Comparison of ENCODE assay signal across 27 cellular contexts in the genomic region with DNA sequence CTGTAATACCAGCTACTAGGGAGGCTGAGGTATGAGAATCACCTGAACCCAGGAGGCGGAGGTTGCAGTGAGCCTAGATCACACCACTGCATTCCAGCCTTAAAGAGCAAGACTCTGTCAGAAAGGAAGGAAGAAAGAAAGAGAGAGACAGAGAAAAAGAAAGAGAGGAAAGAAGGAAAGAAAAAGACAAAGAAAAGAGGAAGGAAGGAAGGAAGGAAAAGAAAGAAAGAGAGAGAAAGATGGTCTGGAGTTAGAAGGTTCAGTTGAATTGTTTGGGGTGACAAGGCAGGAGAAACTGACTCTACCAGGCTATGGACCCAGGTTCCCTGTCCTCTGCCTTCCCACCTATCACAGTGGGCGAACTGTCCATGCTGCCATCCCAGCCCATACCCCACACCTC.
"Had no signal": no experiment of that assay in that cellular context is flagged by ENCODE, and none has a peak within 500 bp of the region (broad histone marks: within the 10 kb centered on the region; RNA-seq: fewer than 3 reads in every experiment).

No MANE protein-coding gene starts in this region.

- H3K4me1 Mint-ChIP-seq: mesothelial cell of epicardium had no signal

- H3K36me3 Mint-ChIP-seq: activated CD4-positive, alpha-beta memory T cell treated with anti-CD3 and anti-CD28 coated beads for 36 hours; activated CD8-positive, alpha-beta memory T cell treated with anti-CD3 and anti-CD28 coated beads, Interleukin-2, amount 10 ng/mL, durations not matched to agents 7 days and 5 days; mesothelial cell of epicardium had no signal

- H3K4me3 ChIP-seq: breast epithelium, left lung, lung, right lobe of liver, smooth muscle cell, thyroid gland had no signal

- H3K27ac Mint-ChIP-seq: activated CD4-positive, alpha-beta memory T cell treated with anti-CD3 and anti-CD28 coated beads for 36 hours; activated CD8-positive, alpha-beta memory T cell treated with anti-CD3 and anti-CD28 coated beads, Interleukin-2, amount 10 ng/mL, durations not matched to agents 7 days and 5 days; activated naive CD4-positive, alpha-beta T cell treated with anti-CD3 and anti-CD28 coated beads, Interleukin-2, amount 50 U/mL, for 72 hours; activated T-helper 17 cell treated with anti-CD3 and anti-CD28 coated beads, Interleukin-2, amount 50 U/mL, for 72 hours; mesothelial cell of epicardium; T-helper 17 cell had no signal

- H3K4me3 Mint-ChIP-seq: activated CD4-positive, alpha-beta memory T cell treated with anti-CD3 and anti-CD28 coated beads for 36 hours; activated CD8-positive, alpha-beta memory T cell treated with anti-CD3 and anti-CD28 coated beads, Interleukin-2, amount 10 ng/mL, durations not matched to agents 7 days and 5 days; activated T-helper 17 cell treated with anti-CD3 and anti-CD28 coated beads, Interleukin-2, amount 50 U/mL, for 72 hours; central memory CD8-positive, alpha-beta T cell; effector memory CD8-positive, alpha-beta T cell; mesothelial cell of epicardium; T-helper 17 cell had no signal

- ATAC-seq: activated CD8-positive, alpha-beta memory T cell treated with anti-CD3 and anti-CD28 coated beads, Interleukin-2, amount 10 ng/mL, durations not matched to agents 7 days and 5 days; activated naive CD4-positive, alpha-beta T cell treated with anti-CD3 and anti-CD28 coated beads, Interleukin-2, amount 50 U/mL, for 72 hours; activated T-helper 17 cell treated with anti-CD3 and anti-CD28 coated beads, Interleukin-2, amount 50 U/mL, for 72 hours; effector memory CD8-positive, alpha-beta T cell; esophagus mucosa; left lung; right lobe of liver; T-helper 17 cell had no signal

- FAIRE-seq: colon, endothelial cell of umbilical vein had no signal

- H3K9me3 Mint-ChIP-seq: activated CD4-positive, alpha-beta memory T cell treated with anti-CD3 and anti-CD28 coated beads for 36 hours; activated naive CD4-positive, alpha-beta T cell treated with anti-CD3 and anti-CD28 coated beads, Interleukin-2, amount 50 U/mL, for 72 hours; activated T-helper 17 cell treated with anti-CD3 and anti-CD28 coated beads, Interleukin-2, amount 50 U/mL, for 72 hours; central memory CD8-positive, alpha-beta T cell; effector memory CD8-positive, alpha-beta T cell; mesothelial cell of epicardium had no signal

- H3K27me3 ChIP-seq: right lobe of liver, thyroid gland had no signal

- H3K9me3 ChIP-seq: breast epithelium, left lung, right lobe of liver, thyroid gland had no signal

- H3K4me2 ChIP-seq: smooth muscle cell had no signal

- H3K36me3 ChIP-seq: breast epithelium, left lung, right lobe of liver, thyroid gland had no signal

- DNase-seq: activated CD4-positive, alpha-beta memory T cell treated with anti-CD3 and anti-CD28 coated beads for 36 hours; activated CD4-positive, alpha-beta T cell treated with anti-CD3 and anti-CD28 coated beads for 4 hours; activated CD4-positive, CD25-positive, alpha-beta regulatory T cell; activated CD8-positive, alpha-beta memory T cell treated with anti-CD3 and anti-CD28 coated beads, Interleukin-2, amount 10 ng/mL, durations not matched to agents 7 days and 5 days; activated T-cell treated with anti-CD3 and anti-CD28 coated beads for 4 hours; amniotic stem cell; effector memory CD8-positive, alpha-beta T cell; foreskin melanocyte; left lung; occipital lobe; posterior cingulate gyrus; right lobe of liver; stimulated activated CD4-positive, alpha-beta T cell treated with anti-CD3 and anti-CD28 coated beads, Interleukin-2, amount 100 ng/mL, for 48 hours; stimulated activated CD8-positive, alpha-beta memory T cell treated with anti-CD3 and anti-CD28 coated beads, Interleukin-4, amount 100 ng/mL, for 48 hours; stimulated activated naive CD4-positive, alpha-beta T cell; T-helper 17 cell; thyroid gland had no signal

- H3K27ac ChIP-seq: breast epithelium, left lung, right lobe of liver, thyroid gland had no signal

- H3K4me1 ChIP-seq: breast epithelium, thyroid gland had no signal
